Comparison of ENCODE assay signal across 8 cellular contexts in the genomic region with DNA sequence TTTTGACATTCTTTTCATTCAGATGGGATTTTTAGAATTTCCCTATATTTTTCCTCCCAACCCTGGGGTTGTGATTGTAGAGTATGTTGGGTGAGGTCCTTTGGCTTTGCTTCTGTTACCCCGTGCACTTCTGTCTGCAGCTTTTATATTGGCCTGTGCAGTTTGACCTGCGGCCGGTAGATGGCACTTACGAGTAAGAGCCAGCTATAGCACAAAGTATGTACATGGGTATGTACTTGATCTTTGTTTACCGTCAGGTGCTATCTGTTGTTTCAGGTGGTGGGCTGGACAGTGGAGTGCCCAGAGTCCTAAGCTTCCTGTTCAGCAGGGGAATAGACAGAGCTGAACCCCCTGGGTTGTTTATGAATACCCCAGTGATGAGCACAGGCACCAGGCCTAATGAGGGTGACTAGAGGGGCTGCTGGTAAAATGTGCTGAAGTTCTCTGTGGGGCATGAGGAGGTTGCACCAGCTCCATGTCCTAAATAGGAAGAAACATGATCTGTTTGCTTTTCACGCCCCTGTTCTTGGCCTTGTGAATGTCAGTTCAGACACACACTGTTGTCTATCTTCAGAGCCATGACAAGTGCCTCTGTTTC. TPM values are rescaled to one million over a fixed set of nuclear protein-coding genes. Genes with fewer than 3 reads are reported as not detected.
DNase-seq lines count a peak whose midpoint lies in the region; ATAC-seq and TF ChIP-seq lines count a peak whose summit lies in the region.

No MANE protein-coding gene starts in this region.

- intact Hi-C loops in dorsolateral prefrontal cortex (cut with DNase I): no loop called here

- H3K9me3 ChIP-seq in osteoblast (ENCODE audit: low read depth, low read length): no peaks in the 10 kb centered on the region

- H3K4me2 ChIP-seq in osteoblast (ENCODE audit: insufficient read depth, low read length): no peak overlapping the region

- no peak overlapping the region for H3K4me3 ChIP-seq in dorsolateral prefrontal cortex
- H3K4me3 ChIP-seq in osteoblast (ENCODE audit: insufficient read depth, low read length): no peak overlapping the region

- no peaks in the 10 kb centered on the region for H3K27me3 ChIP-seq in dorsolateral prefrontal cortex
- no peaks in the 10 kb centered on the region for H3K27me3 ChIP-seq in osteoblast (ENCODE audit: insufficient read depth, low read length)

- H3K4me1 ChIP-seq in osteoblast (ENCODE audit: insufficient read depth, low read length): no peaks in the 10 kb centered on the region

- no peaks in the 10 kb centered on the region for H3K79me2 ChIP-seq in osteoblast (ENCODE audit: insufficient read depth, low read length)

- H4K20me1 ChIP-seq in osteoblast (ENCODE audit: insufficient read depth, low read length): no peaks in the 10 kb centered on the region

- peak; percentile 86 for ATAC-seq in GM18870 (IDR thresholded peaks at IDR 0.05; ENCODE audit: unreplicated experiment)
- peak; percentile 94 for ATAC-seq in HG02981 (IDR thresholded peaks at IDR 0.05; ENCODE audit: unreplicated experiment)

- DNase-seq in Caki2 (ENCODE audit: low read depth): peak; percentile 16
- DNase-seq in NCI-H69 (lab: John Stamatoyannopoulos, UW): peak; percentile 21
- DNase-seq in dorsolateral prefrontal cortex: no peak
- DNase-seq in osteoblast (ENCODE audit: insufficient read length, low spot score, missing footprints): peak; percentile 32
- no peak for DNase-seq in NCI-H2081 (lab: John Stamatoyannopoulos, UW)
- DNase-seq in HPDE6-E6E7 (ENCODE audit: extremely low spot score): no peak

- no peak overlapping the region for H3K27ac ChIP-seq in dorsolateral prefrontal cortex
- no peak overlapping the region for H3K27ac ChIP-seq in osteoblast (ENCODE audit: low read depth, low read length)

- H3K36me3 ChIP-seq in osteoblast (ENCODE audit: insufficient read depth, low read length): no peaks in the 10 kb centered on the region

- TF ChIP-seq CTCF in dorsolateral prefrontal cortex (IDR thresholded peaks at IDR 0.05 in 54 of 56, conservative IDR thresholded peaks at IDR 0.05 in 2 of 56; ENCODE audit: low read depth in 1 of 56, partially characterized antibody in 56 of 56) (peak in 48 of 56 donors; percentile 21 to 56 (median 38)), osteoblast (IDR thresholded peaks at IDR 0.05; ENCODE audit: extremely low read depth, low read depth, low read length) (peak; percentile 79)

- H2AFZ ChIP-seq in osteoblast (ENCODE audit: low read length): no peak overlapping the region

- in situ Hi-C loops in Caki2 (cut with HindIII; ENCODE audit: low pct_unique_long_range_greater_than_20kb, low sequenced_read_pairs): no loop called here

RNA-seq across cellular contexts. Expression of gene THUMPD2, which starts 58.9 kb away (rescaled TPM):
- 11.9 TPM in 2 replicates for total RNA-seq in Caki2 (2014; rRNA removed; shearing (Covaris generic); ENCODE audit: low replicate concordance)
- 10 to 100 TPM in 118 of 120 experiments, 1 to 10 TPM in 2; 9.8 to 24.5 (median 14.2) TPM for total RNA-seq in dorsolateral prefrontal cortex
- total RNA-seq in osteoblast: 8.0 and 12.1 TPM in 2 replicates

Comparison
In these comparisons a context has a peak if more than half of its experiments do, and no peak if none do; other contexts are left out.
1. DNase-seq: peak in Caki2 (single experiment), NCI-H69 (single experiment) and osteoblast (single experiment); none in dorsolateral prefrontal cortex (0 of 10), NCI-H2081 (0 of 2) and HPDE6-E6E7 (single experiment).